ENCODE assay signal across 2 cellular contexts in the genomic region with DNA sequence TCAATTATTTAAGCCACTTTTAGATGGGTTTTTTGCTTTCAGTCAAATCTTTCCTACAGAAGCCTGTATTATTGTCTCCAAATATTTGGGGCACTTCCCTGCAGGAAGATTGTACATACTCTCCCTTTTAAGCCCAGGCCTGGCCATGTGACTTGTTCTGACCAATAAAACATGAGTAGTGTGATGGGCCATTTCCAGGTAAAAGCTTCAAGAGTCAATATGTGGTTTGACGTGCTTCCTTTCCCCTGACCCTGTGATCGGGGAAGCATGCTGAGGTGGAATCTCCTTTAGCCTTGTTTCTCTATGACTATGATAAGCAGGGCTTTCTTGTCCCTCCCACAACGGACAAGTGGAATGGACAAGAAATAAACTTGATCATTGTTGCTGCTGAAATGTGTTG.
TF ChIP-seq lines count a peak whose summit lies in the region.

No MANE protein-coding gene starts in this region.

TF ChIP-seq in GM23338, 12 proteins besides CTCF, POLR2A, EP300 and RAD21 (continues in another document):
- TF ChIP-seq, protein P1, sequence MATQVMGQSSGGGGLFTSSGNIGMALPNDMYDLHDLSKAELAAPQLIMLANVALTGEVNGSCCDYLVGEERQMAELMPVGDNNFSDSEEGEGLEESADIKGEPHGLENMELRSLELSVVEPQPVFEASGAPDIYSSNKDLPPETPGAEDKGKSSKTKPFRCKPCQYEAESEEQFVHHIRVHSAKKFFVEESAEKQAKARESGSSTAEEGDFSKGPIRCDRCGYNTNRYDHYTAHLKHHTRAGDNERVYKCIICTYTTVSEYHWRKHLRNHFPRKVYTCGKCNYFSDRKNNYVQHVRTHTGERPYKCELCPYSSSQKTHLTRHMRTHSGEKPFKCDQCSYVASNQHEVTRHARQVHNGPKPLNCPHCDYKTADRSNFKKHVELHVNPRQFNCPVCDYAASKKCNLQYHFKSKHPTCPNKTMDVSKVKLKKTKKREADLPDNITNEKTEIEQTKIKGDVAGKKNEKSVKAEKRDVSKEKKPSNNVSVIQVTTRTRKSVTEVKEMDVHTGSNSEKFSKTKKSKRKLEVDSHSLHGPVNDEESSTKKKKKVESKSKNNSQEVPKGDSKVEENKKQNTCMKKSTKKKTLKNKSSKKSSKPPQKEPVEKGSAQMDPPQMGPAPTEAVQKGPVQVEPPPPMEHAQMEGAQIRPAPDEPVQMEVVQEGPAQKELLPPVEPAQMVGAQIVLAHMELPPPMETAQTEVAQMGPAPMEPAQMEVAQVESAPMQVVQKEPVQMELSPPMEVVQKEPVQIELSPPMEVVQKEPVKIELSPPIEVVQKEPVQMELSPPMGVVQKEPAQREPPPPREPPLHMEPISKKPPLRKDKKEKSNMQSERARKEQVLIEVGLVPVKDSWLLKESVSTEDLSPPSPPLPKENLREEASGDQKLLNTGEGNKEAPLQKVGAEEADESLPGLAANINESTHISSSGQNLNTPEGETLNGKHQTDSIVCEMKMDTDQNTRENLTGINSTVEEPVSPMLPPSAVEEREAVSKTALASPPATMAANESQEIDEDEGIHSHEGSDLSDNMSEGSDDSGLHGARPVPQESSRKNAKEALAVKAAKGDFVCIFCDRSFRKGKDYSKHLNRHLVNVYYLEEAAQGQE (IDR thresholded peaks at IDR 0.05; ENCODE audit: unreplicated experiment), result no peak
- no peak for TF ChIP-seq EZH2phosphoT487 (IDR thresholded peaks at IDR 0.05; ENCODE audit: unreplicated experiment)
- TF ChIP-seq POLR2AphosphoS5 (IDR thresholded peaks at IDR 0.05; ENCODE audit: low read depth), result no peak
- no peak for TF ChIP-seq STAT1 (IDR thresholded peaks at IDR 0.05; ENCODE audit: unreplicated experiment)
- TF ChIP-seq CREB1 (CRISPR knock-in tag; IDR thresholded peaks at IDR 0.05; ENCODE audit: low read depth), result no peak
- TF ChIP-seq, protein P2, sequence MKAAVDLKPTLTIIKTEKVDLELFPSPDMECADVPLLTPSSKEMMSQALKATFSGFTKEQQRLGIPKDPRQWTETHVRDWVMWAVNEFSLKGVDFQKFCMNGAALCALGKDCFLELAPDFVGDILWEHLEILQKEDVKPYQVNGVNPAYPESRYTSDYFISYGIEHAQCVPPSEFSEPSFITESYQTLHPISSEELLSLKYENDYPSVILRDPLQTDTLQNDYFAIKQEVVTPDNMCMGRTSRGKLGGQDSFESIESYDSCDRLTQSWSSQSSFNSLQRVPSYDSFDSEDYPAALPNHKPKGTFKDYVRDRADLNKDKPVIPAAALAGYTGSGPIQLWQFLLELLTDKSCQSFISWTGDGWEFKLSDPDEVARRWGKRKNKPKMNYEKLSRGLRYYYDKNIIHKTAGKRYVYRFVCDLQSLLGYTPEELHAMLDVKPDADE (IDR thresholded peaks at IDR 0.05), result no peak
- TF ChIP-seq ZNF331 (CRISPR knock-in tag; IDR thresholded peaks at IDR 0.05; ENCODE audit: low read depth), result no peak
- TF ChIP-seq ZNF114 (CRISPR knock-in tag; IDR thresholded peaks at IDR 0.05), result no peak
- no peak for TF ChIP-seq NANOG (IDR thresholded peaks at IDR 0.05; ENCODE audit: borderline replicate concordance)
- no peak for TF ChIP-seq JUNB (IDR thresholded peaks at IDR 0.05; ENCODE audit: unreplicated experiment)
- TF ChIP-seq EZH2 (IDR thresholded peaks at IDR 0.05; ENCODE audit: low read depth, unreplicated experiment), result no peak

TF ChIP-seq in H1, 55 proteins besides CTCF, POLR2A, EP300 and RAD21:
- TF ChIP-seq SIRT6 (IDR thresholded peaks at IDR 0.05; ENCODE audit: low read length), result no peak
